ENCODE assay signal across 1 cellular context in the genomic region with DNA sequence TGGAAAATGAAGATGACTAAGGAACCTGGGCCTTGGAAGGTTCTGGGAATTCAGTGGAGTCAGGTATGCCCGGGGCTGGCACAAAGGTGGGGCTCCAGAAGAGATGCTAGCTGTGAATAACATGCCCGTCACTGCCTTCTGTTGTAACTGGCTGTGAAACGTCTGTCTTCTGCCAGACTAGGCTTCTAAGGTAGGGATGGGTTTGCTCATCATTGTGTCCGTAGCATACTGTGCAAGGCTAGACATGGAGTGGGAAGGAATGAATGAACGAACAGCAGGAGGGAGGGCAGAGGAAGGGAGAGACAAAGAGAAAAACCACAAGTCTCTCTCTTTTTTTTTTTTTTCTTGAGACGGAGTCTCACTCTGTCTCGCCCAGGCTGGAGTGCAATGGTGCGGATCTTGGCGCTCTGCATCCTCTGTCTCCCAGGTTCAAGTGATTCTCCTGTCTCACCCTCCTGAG.
TF ChIP-seq lines count a peak whose summit lies in the region.

No MANE protein-coding gene starts in this region.

TF ChIP-seq in WTC11, 78 proteins besides CTCF, POLR2A, EP300 and RAD21 (continued from another document):
- TF ChIP-seq FOXP4 (CRISPR knock-in tag; IDR thresholded peaks at IDR 0.05) (no peak), OVOL2 (CRISPR knock-in tag; IDR thresholded peaks at IDR 0.05; ENCODE audit: borderline replicate concordance) (no peak), CREB1 (CRISPR knock-in tag; IDR thresholded peaks at IDR 0.05) (no peak), ATF2 (CRISPR knock-in tag; IDR thresholded peaks at IDR 0.05; ENCODE audit: borderline replicate concordance, low read depth) (no peak)
- TF ChIP-seq, protein P1, sequence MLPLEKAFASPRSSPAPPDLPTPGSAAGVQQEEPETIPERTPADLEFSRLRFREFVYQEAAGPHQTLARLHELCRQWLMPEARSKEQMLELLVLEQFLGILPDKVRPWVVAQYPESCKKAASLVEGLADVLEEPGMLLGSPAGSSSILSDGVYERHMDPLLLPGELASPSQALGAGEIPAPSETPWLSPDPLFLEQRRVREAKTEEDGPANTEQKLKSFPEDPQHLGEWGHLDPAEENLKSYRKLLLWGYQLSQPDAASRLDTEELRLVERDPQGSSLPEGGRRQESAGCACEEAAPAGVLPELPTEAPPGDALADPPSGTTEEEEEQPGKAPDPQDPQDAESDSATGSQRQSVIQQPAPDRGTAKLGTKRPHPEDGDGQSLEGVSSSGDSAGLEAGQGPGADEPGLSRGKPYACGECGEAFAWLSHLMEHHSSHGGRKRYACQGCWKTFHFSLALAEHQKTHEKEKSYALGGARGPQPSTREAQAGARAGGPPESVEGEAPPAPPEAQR (CRISPR knock-in tag; IDR thresholded peaks at IDR 0.05), result no peak
